Comparison of ENCODE assay signal across 28 cellular contexts in the genomic region with DNA sequence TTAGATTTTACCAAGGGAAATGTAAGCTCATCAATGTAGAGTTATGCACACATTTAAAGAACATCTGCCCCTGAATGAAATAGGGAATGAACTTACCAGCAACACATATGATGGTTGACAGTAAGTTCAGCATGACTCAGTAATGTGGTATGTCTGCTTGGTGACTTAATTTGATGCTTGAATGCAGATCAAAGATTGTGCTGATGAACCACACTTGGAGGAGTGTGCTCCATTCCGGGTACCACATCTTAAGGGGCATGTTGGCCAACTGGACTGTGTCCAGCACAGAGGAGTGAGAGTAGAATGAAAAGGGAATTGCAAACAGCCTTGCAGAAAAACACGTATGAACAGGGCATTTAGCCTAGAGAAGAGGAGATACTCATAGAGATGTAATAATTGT.
A peak's percentile ranks its signal among the peaks of the same experiment; 100 is the strongest.
DNase-seq lines count a peak whose midpoint lies in the region; ATAC-seq and TF ChIP-seq lines count a peak whose summit lies in the region.
"Had no signal": no experiment of that assay in that cellular context is flagged by ENCODE, and none has a peak within 500 bp of the region (broad histone marks: within the 10 kb centered on the region; RNA-seq: fewer than 3 reads in every experiment).

No MANE protein-coding gene starts in this region.

- TF ChIP-seq CTCF in brain microvascular endothelial cell (IDR thresholded peaks at IDR 0.05; ENCODE audit: low read depth, low read length, missing control alignments) (no peak), fibroblast of the aortic adventitia (IDR thresholded peaks at IDR 0.05; ENCODE audit: insufficient read depth, low read length) (no peak), GM23338 (conservative IDR thresholded peaks at IDR 0.05; ENCODE audit: low read depth in 2 of 2) (no peak)

- H3K9me2 ChIP-seq in GM23338 (ENCODE audit: insufficient read depth): no peaks in the 10 kb centered on the region; the same call in 1 of the 2 replicates

- no peaks in the 10 kb centered on the region for H3K4me1 Mint-ChIP-seq in GM23338
- H3K4me1 Mint-ChIP-seq: activated naive CD4-positive, alpha-beta T cell treated with anti-CD3 and anti-CD28 coated beads, Interleukin-2, amount 10 ng/mL, durations not matched to agents 7 days and 5 days; natural killer cell; stimulated activated effector memory CD8-positive, alpha-beta T cell treated with anti-CD3 and anti-CD28 coated beads, Interleukin-12 subunit alpha, Interleukin-12 subunit beta, amount 100 ng/mL, for 72 hours had no signal

- H3K4me2 ChIP-seq in GM23338: no peak overlapping the region

- no peaks in the 10 kb centered on the region for H3F3A ChIP-seq in GM23338 (replicated peaks; ENCODE audit: low read depth)

- DNase-seq in M059J (ENCODE audit: low read depth): peak; percentile 73
- peak; percentile 62 for DNase-seq in brain microvascular endothelial cell
- DNase-seq in fibroblast of the aortic adventitia (ENCODE audit: low read depth): peak; percentile 20
- DNase-seq in GM23338 (ENCODE audit: low spot score): no peak
- DNase-seq in DMS 273 treated with DMSO at 0.1 percent for 48 hours (lab: John Stamatoyannopoulos, UW): no peak
- DNase-seq in posterior vena cava (ENCODE audit: low spot score): no peak
- DNase-seq: activated CD4-positive, alpha-beta T cell treated with anti-CD3 and anti-CD28 coated beads for 1 hour; activated naive CD4-positive, alpha-beta T cell treated with anti-CD3 and anti-CD28 coated beads, Interleukin-2, amount 10 ng/mL, durations not matched to agents 7 days and 5 days; activated T-cell treated with anti-CD3 and anti-CD28 coated beads, Interleukin-2, amount 50 U/mL, for 48 hours; anterior cingulate cortex; DND-41; effector memory CD8-positive, alpha-beta T cell; esophagus squamous epithelium; midbrain; natural killer cell; NCI-H1105; NCI-H2029 treated with DMSO at 0.1 percent for 48 hours; NCI-H345; SHP77 treated with DMSO at 0.1 percent for 48 hours; sigmoid colon; stimulated activated CD4-positive, alpha-beta T cell treated with anti-CD3 and anti-CD28 coated beads, Interleukin-2, amount 100 ng/mL, for 24 hours; T-helper 1 cell had no signal

- no peak for ATAC-seq in GM23338
- ATAC-seq in GM18519 (IDR thresholded peaks at IDR 0.05; ENCODE audit: low FRiP score, unreplicated experiment): no peak
- ATAC-seq: effector memory CD8-positive, alpha-beta T cell; HepG2; left lung; natural killer cell; stimulated activated effector memory CD8-positive, alpha-beta T cell treated with anti-CD3 and anti-CD28 coated beads, Interleukin-12 subunit alpha, Interleukin-12 subunit beta, amount 100 ng/mL, for 72 hours had no signal

- H3K27me3 ChIP-seq in brain microvascular endothelial cell (replicated peaks): no peaks in the 10 kb centered on the region
- no peaks in the 10 kb centered on the region for H3K27me3 ChIP-seq in GM23338 (ENCODE audit: insufficient read depth)
- H3K27me3 ChIP-seq: esophagus squamous epithelium, left lung, sigmoid colon, vagina had no signal

- no peak overlapping the region for H3K27ac Mint-ChIP-seq in GM23338
- H3K27ac Mint-ChIP-seq: activated naive CD4-positive, alpha-beta T cell treated with anti-CD3 and anti-CD28 coated beads, Interleukin-2, amount 10 ng/mL, durations not matched to agents 7 days and 5 days; effector memory CD8-positive, alpha-beta T cell; natural killer cell; stimulated activated effector memory CD8-positive, alpha-beta T cell treated with anti-CD3 and anti-CD28 coated beads, Interleukin-12 subunit alpha, Interleukin-12 subunit beta, amount 100 ng/mL, for 72 hours had no signal

- H3K36me3 ChIP-seq in brain microvascular endothelial cell (replicated peaks) (no peaks in the 10 kb centered on the region), GM23338 (ENCODE audit: insufficient read depth) (no peaks in the 10 kb centered on the region)
- H3K36me3 ChIP-seq: esophagus squamous epithelium, left lung, sigmoid colon, vagina had no signal

- in situ Hi-C loops in brain microvascular endothelial cell (cut with HindIII; ENCODE audit: low pct_ligation_motif_present, low sequenced_read_pairs): no loop called here

- no peaks in the 10 kb centered on the region for H3K9me3 Mint-ChIP-seq in GM23338

- no peaks in the 10 kb centered on the region for H3K36me3 Mint-ChIP-seq in GM23338 (ENCODE audit: low read depth)
- H3K36me3 Mint-ChIP-seq: activated naive CD4-positive, alpha-beta T cell treated with anti-CD3 and anti-CD28 coated beads, Interleukin-2, amount 10 ng/mL, durations not matched to agents 7 days and 5 days; natural killer cell; stimulated activated effector memory CD8-positive, alpha-beta T cell treated with anti-CD3 and anti-CD28 coated beads, Interleukin-12 subunit alpha, Interleukin-12 subunit beta, amount 100 ng/mL, for 72 hours had no signal

- H3K4me3 ChIP-seq in brain microvascular endothelial cell (ENCODE audit: low read depth, low read length): no peak overlapping the region
- no peak overlapping the region for H3K4me3 ChIP-seq in fibroblast of the aortic adventitia (ENCODE audit: low read depth, low read length)
- no peak overlapping the region for H3K4me3 ChIP-seq in GM23338
- H3K4me3 ChIP-seq: esophagus squamous epithelium, left lung, sigmoid colon, vagina had no signal

- no peaks in the 10 kb centered on the region for H3K4me1 ChIP-seq in GM23338 (ENCODE audit: insufficient read depth)
- H3K4me1 ChIP-seq: esophagus squamous epithelium, parathyroid adenoma, sigmoid colon, vagina had no signal

- intact Hi-C loops in posterior vena cava (cut with DNase I): loop anchor here in 1 of 2 donors (10.0 kb wide), 1 partner anchor 232 kb away; no protein-coding TSS in a partner anchor

- H3K79me2 ChIP-seq in GM23338 (replicated peaks; ENCODE audit: insufficient read depth): no peaks in the 10 kb centered on the region
- H3K79me2 ChIP-seq: parathyroid adenoma had no signal

- no peak overlapping the region for H2AFZ ChIP-seq in GM23338
- H2AFZ ChIP-seq: parathyroid adenoma had no signal

- no peaks in the 10 kb centered on the region for H4K20me1 ChIP-seq in GM23338 (replicated peaks; ENCODE audit: insufficient read depth)

- H3K27me3 Mint-ChIP-seq in GM23338 (ENCODE audit: insufficient read depth, low read depth, poor library complexity): no peaks in the 10 kb centered on the region
- H3K27me3 Mint-ChIP-seq: activated naive CD4-positive, alpha-beta T cell treated with anti-CD3 and anti-CD28 coated beads, Interleukin-2, amount 10 ng/mL, durations not matched to agents 7 days and 5 days; effector memory CD8-positive, alpha-beta T cell had no signal

- no peak overlapping the region for H3K27ac ChIP-seq in brain microvascular endothelial cell
- no peak overlapping the region for H3K27ac ChIP-seq in GM23338 (ENCODE audit: low read depth)
- H3K27ac ChIP-seq: esophagus squamous epithelium, left lung, parathyroid adenoma, sigmoid colon, vagina had no signal

- no peak overlapping the region for H3K4me3 Mint-ChIP-seq in GM23338
- H3K4me3 Mint-ChIP-seq: activated naive CD4-positive, alpha-beta T cell treated with anti-CD3 and anti-CD28 coated beads, Interleukin-2, amount 10 ng/mL, durations not matched to agents 7 days and 5 days; effector memory CD8-positive, alpha-beta T cell; natural killer cell; stimulated activated effector memory CD8-positive, alpha-beta T cell treated with anti-CD3 and anti-CD28 coated beads, Interleukin-12 subunit alpha, Interleukin-12 subunit beta, amount 100 ng/mL, for 72 hours had no signal

TF ChIP-seq in GM23338, 12 proteins besides CTCF, POLR2A, EP300 and RAD21 (continues in another document):
- TF ChIP-seq REST (IDR thresholded peaks at IDR 0.05; ENCODE audit: unreplicated experiment): no peak
- TF ChIP-seq ZNF114 (CRISPR knock-in tag; IDR thresholded peaks at IDR 0.05): no peak
- no peak for TF ChIP-seq POLR2AphosphoS5 (IDR thresholded peaks at IDR 0.05; ENCODE audit: low read depth)

Comparison
In these comparisons a context has a peak if more than half of its experiments do, and no peak if none do; other contexts are left out.
1. DNase-seq: peak in M059J (single experiment), brain microvascular endothelial cell (single experiment) and fibroblast of the aortic adventitia (single experiment); none in GM23338 (single experiment), DMS 273 treated with DMSO at 0.1 percent for 48 hours (single experiment) and posterior vena cava (single experiment).